20 cellular contexts compared by ENCODE assay signal in genomic region chr17:47232465-47232864, GRCh38. TPM values are rescaled to one million over a fixed set of nuclear protein-coding genes. Genes with fewer than 3 reads are reported as not detected.
"Had no signal": no experiment of that assay in that cellular context is flagged by ENCODE, and none has a peak within 500 bp of the region (broad histone marks: within the 10 kb centered on the region; RNA-seq: fewer than 3 reads in every experiment).

No MANE protein-coding gene starts in this region.

- H3K9me3 Mint-ChIP-seq: neural crest cell had no signal

- H3K36me3 ChIP-seq: left ventricle myocardium inferior, suprapubic skin, tibial nerve, upper lobe of right lung, vagina had no signal

- H3K4me1 ChIP-seq: vagina had no signal

- H3K9me3 ChIP-seq: left ventricle myocardium inferior, suprapubic skin, tibial nerve, upper lobe of right lung, vagina had no signal

- H2AFZ ChIP-seq: hepatocyte had no signal

- ATAC-seq: left cardiac atrium; naive thymus-derived CD4-positive, alpha-beta T cell; stimulated activated naive CD8-positive, alpha-beta T cell treated with anti-CD3 and anti-CD28 coated beads, Interleukin-15, Interleukin-2, amounts not matched to agents 100 U/mL and 50 U/mL, for 24 hours; upper lobe of right lung had no signal

- H3K27ac ChIP-seq: coronary artery, dorsolateral prefrontal cortex, hepatocyte, left ventricle myocardium inferior, suprapubic skin, tibial nerve, upper lobe of right lung, vagina had no signal

- FAIRE-seq: kidney, small intestine had no signal

- H3K27me3 ChIP-seq: hepatocyte, suprapubic skin, tibial nerve, upper lobe of right lung, vagina had no signal

- DNase-seq: dorsolateral prefrontal cortex; effector CD8-positive, alpha-beta T cell; foreskin melanocyte; head of caudate nucleus; kidney; left cardiac atrium; left ventricle myocardium inferior; naive thymus-derived CD4-positive, alpha-beta T cell; occipital lobe; small intestine; stimulated activated CD4-positive, alpha-beta T cell treated with anti-CD3 and anti-CD28 coated beads, Interleukin-12 subunit alpha, Interleukin-12 subunit beta, amount 100 ng/mL, for 4 hours; stimulated activated naive CD8-positive, alpha-beta T cell treated with anti-CD3 and anti-CD28 coated beads, Interleukin-15, Interleukin-2, amounts not matched to agents 100 U/mL and 50 U/mL, for 24 hours; upper lobe of right lung had no signal

- H3K4me2 ChIP-seq: hepatocyte had no signal

- H3K27ac Mint-ChIP-seq: naive thymus-derived CD4-positive, alpha-beta T cell had no signal

- H3K4me3 ChIP-seq: coronary artery, dorsolateral prefrontal cortex, hepatocyte, left ventricle myocardium inferior, suprapubic skin, tibial nerve, upper lobe of right lung, vagina had no signal

- H3K4me3 Mint-ChIP-seq: neural crest cell had no signal

- H3K79me2 ChIP-seq: hepatocyte had no signal

- H3K36me3 Mint-ChIP-seq: naive thymus-derived CD4-positive, alpha-beta T cell had no signal

RNA-seq across cellular contexts. Expression of gene ITGB3, which starts 21.2 kb away (rescaled TPM):
- polyA plus RNA-seq: naive thymus-derived CD4-positive, alpha-beta T cell had no signal

RNA-seq across cellular contexts. Expression of gene MYL4, which starts 23.3 kb away (rescaled TPM):
- total RNA-seq: kidney; mononuclear cell; naive thymus-derived CD4-positive, alpha-beta T cell; neural crest cell; suprapubic skin; vagina had no signal
- polyA plus RNA-seq: naive thymus-derived CD4-positive, alpha-beta T cell had no signal
